20 cellular contexts compared by ENCODE assay signal in the genomic region with DNA sequence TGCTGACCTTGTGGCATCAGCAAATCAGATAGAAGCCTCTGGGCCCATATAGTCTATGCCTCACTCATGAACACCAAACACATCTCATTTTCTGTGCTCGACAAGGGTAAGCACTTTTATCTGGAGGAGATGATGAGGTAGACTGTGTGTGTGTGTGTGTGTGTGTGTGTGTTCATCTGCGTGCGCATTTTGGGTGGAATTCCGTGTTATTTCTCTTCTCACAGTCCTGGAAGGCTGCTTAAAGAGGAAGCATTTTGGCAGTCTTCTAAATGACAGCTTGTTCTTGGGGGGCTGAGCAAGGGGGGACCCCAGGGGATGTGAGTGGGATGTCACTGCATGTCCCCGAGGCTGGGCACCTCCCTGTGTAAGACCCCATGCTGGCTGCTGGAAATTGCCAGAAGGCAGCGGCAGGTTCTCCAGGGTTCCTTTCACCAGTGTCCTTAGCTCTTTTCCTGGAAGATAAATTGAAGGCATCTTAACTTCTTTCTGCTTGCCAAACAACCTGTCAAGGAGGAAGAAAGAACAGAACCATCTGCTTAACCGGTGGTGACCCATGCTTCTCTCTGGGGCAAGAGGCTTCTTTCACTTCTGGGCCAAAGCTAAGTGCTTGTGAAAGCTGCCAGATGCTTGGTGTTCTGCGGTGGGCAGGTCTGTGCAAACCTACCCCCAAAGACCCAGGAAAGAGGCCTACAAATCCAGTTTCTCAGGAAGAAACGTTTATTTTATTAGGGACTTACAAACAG. TPM values are rescaled to one million over a fixed set of nuclear protein-coding genes. Genes with fewer than 3 reads are reported as not detected.
"Had no signal": no experiment of that assay in that cellular context is flagged by ENCODE, and none has a peak within 500 bp of the region (broad histone marks: within the 10 kb centered on the region; RNA-seq: fewer than 3 reads in every experiment).

No MANE protein-coding gene starts in this region.

- H3K4me3 Mint-ChIP-seq: activated naive CD4-positive, alpha-beta T cell treated with anti-CD3 and anti-CD28 coated beads for 36 hours; activated naive CD8-positive, alpha-beta T cell treated with anti-CD3 and anti-CD28 coated beads, Interleukin-2, amount 10 ng/mL, durations not matched to agents 7 days and 5 days; activated T-cell treated with anti-CD3 and anti-CD28 coated beads, Interleukin-2, amount 50 U/mL, for 4 hours; stimulated activated naive B cell treated with anti-CD40 and anti-IgM and Interleukin-4, amounts not matched to agents 10 μg/mL and 1 μg/mL and 100 μg/mL, for 72 hours had no signal

- H3K4me1 Mint-ChIP-seq: activated naive CD8-positive, alpha-beta T cell treated with anti-CD3 and anti-CD28 coated beads, Interleukin-2, amount 10 ng/mL, durations not matched to agents 7 days and 5 days; stimulated activated naive B cell treated with anti-CD40 and anti-IgM and Interleukin-4, amounts not matched to agents 10 μg/mL and 1 μg/mL and 100 μg/mL, for 72 hours had no signal

- H3K36me3 Mint-ChIP-seq: activated naive CD8-positive, alpha-beta T cell treated with anti-CD3 and anti-CD28 coated beads, Interleukin-2, amount 10 ng/mL, durations not matched to agents 7 days and 5 days; stimulated activated naive B cell treated with anti-CD40 and anti-IgM and Interleukin-4, amounts not matched to agents 10 μg/mL and 1 μg/mL and 100 μg/mL, for 72 hours had no signal

- DNase-seq: activated naive CD4-positive, alpha-beta T cell treated with anti-CD3 and anti-CD28 coated beads for 36 hours; activated naive CD8-positive, alpha-beta T cell treated with anti-CD3 and anti-CD28 coated beads, Interleukin-2, amount 10 ng/mL, durations not matched to agents 7 days and 5 days; activated T-cell treated with anti-CD3 and anti-CD28 coated beads, Interleukin-2, amount 50 U/mL, for 4 hours; caudate nucleus; effector memory CD4-positive, alpha-beta T cell; gastrocnemius medialis; head of caudate nucleus; left ventricle myocardium superior; mucosa of descending colon; nucleus accumbens; stimulated activated CD4-positive, alpha-beta T cell treated with anti-CD3 and anti-CD28 coated beads, Interleukin-15, amount 100 ng/mL, for 24 hours; stimulated activated CD8-positive, alpha-beta memory T cell treated with anti-CD3 and anti-CD28 coated beads, Interleukin-4, amount 100 ng/mL, for 48 hours; stimulated activated naive B cell treated with anti-CD40 and anti-IgM and Interleukin-4, amounts not matched to agents 10 μg/mL and 1 μg/mL and 100 μg/mL, for 72 hours; T-helper 9 cell; trophoblast cell had no signal

- H3K27ac Mint-ChIP-seq: activated naive CD4-positive, alpha-beta T cell treated with anti-CD3 and anti-CD28 coated beads for 36 hours; activated naive CD8-positive, alpha-beta T cell treated with anti-CD3 and anti-CD28 coated beads, Interleukin-2, amount 10 ng/mL, durations not matched to agents 7 days and 5 days; stimulated activated naive B cell treated with anti-CD40 and anti-IgM and Interleukin-4, amounts not matched to agents 10 μg/mL and 1 μg/mL and 100 μg/mL, for 72 hours had no signal

- ATAC-seq: activated T-cell treated with anti-CD3 and anti-CD28 coated beads, Interleukin-2, amount 50 U/mL, for 4 hours; gastrocnemius medialis; left ventricle myocardium superior; mucosa of descending colon; sciatic nerve; stimulated activated naive B cell treated with anti-CD40 and anti-IgM and Interleukin-4, amounts not matched to agents 10 μg/mL and 1 μg/mL and 100 μg/mL, for 72 hours had no signal

- H3K9me3 Mint-ChIP-seq: activated naive CD4-positive, alpha-beta T cell treated with anti-CD3 and anti-CD28 coated beads for 36 hours; activated naive CD8-positive, alpha-beta T cell treated with anti-CD3 and anti-CD28 coated beads, Interleukin-2, amount 10 ng/mL, durations not matched to agents 7 days and 5 days; activated T-cell treated with anti-CD3 and anti-CD28 coated beads, Interleukin-2, amount 50 U/mL, for 4 hours; stimulated activated naive B cell treated with anti-CD40 and anti-IgM and Interleukin-4, amounts not matched to agents 10 μg/mL and 1 μg/mL and 100 μg/mL, for 72 hours had no signal

RNA-seq across cellular contexts. Expression of gene RD3, which starts 9.9 kb away (rescaled TPM):
- total RNA-seq: activated naive CD4-positive, alpha-beta T cell treated with anti-CD3 and anti-CD28 coated beads for 36 hours; activated naive CD8-positive, alpha-beta T cell treated with anti-CD3 and anti-CD28 coated beads, Interleukin-2, amount 10 ng/mL, durations not matched to agents 7 days and 5 days; activated T-cell treated with anti-CD3 and anti-CD28 coated beads, Interleukin-2, amount 50 U/mL, for 4 hours; dermis microvascular lymphatic vessel endothelial cell; left ventricle myocardium superior; mucosa of descending colon; sciatic nerve; smooth muscle cell; T-helper 1 cell treated with Interleukin-12 subunit alpha and Interleukin-12 subunit beta and Interleukin-4 antibody, amounts not matched to agents 30 ng/mL and 1 ng/mL, for 36 hours; temporal lobe had no signal
